Comparison of ENCODE assay signal across 2 cellular contexts in the genomic region with DNA sequence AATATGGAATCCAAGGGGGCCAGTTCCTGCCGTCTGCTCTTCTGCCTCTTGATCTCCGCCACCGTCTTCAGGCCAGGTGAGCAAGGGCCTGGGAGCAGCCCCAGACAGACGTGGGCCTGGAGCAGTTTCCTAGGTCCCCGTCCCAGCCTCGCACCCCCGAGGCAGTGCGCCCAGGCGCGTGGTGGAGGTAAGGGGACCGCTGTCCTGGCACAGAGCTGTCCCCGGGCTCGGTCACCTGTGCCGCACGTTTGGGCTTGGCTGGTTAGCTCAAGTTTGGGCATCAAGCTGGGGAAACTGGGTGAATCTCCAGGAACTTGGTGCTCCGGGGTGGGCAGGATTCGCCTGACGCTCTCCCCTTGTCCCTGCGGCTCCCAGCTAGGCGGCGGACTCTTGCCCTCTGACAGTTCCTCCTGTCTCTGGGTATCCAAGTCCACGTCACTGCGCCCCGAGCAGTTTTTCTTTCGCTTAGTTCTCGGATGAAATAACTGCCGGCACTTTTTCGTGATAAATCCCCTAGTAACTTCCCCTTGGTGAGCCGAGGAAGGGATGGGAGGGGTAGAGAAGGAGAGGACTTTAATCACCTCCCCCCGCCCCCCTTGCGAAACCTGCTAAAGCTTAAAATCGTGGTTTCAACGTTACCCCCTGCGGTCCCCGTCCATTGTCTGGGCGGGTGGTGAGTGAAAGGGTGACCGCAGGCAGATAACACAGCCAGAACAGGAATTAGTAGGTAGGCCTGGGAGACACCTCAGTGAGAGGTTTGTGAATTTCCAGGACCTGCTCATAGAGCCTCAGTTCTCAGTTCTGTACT.
TF ChIP-seq lines count a peak whose summit lies in the region.

No MANE protein-coding gene starts in this region.

TF ChIP-seq in A549, 52 proteins besides CTCF, POLR2A, EP300 and RAD21:
- no peak for TF ChIP-seq CHD4 (IDR thresholded peaks at IDR 0.05; ENCODE audit: borderline replicate concordance)
- TF ChIP-seq, protein P1, sequence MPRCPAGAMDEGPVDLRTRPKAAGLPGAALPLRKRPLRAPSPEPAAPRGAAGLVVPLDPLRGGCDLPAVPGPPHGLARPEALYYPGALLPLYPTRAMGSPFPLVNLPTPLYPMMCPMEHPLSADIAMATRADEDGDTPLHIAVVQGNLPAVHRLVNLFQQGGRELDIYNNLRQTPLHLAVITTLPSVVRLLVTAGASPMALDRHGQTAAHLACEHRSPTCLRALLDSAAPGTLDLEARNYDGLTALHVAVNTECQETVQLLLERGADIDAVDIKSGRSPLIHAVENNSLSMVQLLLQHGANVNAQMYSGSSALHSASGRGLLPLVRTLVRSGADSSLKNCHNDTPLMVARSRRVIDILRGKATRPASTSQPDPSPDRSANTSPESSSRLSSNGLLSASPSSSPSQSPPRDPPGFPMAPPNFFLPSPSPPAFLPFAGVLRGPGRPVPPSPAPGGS (IDR thresholded peaks at IDR 0.05): 0 out of 3 replicates have a peak, but pooled peaks have one; percentile 52
- no peak for TF ChIP-seq MAZ (IDR thresholded peaks at IDR 0.05; ENCODE audit: borderline replicate concordance, low read depth, low read length)
- TF ChIP-seq CBX8 (IDR thresholded peaks at IDR 0.05): no peak
- no peak for TF ChIP-seq ZNF302 (CRISPR knock-in tag; IDR thresholded peaks at IDR 0.05)
- TF ChIP-seq SREBF2 (IDR thresholded peaks at IDR 0.05): no peak
- TF ChIP-seq TP53 (CRISPR knock-in tag; IDR thresholded peaks at IDR 0.05): no peak
- no peak for TF ChIP-seq NFE2L2 (conservative IDR thresholded peaks at IDR 0.05; ENCODE audit: low read length)
- TF ChIP-seq, protein P2, sequence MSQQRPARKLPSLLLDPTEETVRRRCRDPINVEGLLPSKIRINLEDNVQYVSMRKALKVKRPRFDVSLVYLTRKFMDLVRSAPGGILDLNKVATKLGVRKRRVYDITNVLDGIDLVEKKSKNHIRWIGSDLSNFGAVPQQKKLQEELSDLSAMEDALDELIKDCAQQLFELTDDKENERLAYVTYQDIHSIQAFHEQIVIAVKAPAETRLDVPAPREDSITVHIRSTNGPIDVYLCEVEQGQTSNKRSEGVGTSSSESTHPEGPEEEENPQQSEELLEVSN (IDR thresholded peaks at IDR 0.05; ENCODE audit: borderline replicate concordance, low read depth): 0 out of 2 replicates have a peak, but pooled peaks have one; percentile 20
- TF ChIP-seq RNF2 (IDR thresholded peaks at IDR 0.05; ENCODE audit: borderline replicate concordance, low read depth): no peak
- no peak for TF ChIP-seq HEYL (CRISPR knock-in tag; IDR thresholded peaks at IDR 0.05)
- TF ChIP-seq, protein P3, sequence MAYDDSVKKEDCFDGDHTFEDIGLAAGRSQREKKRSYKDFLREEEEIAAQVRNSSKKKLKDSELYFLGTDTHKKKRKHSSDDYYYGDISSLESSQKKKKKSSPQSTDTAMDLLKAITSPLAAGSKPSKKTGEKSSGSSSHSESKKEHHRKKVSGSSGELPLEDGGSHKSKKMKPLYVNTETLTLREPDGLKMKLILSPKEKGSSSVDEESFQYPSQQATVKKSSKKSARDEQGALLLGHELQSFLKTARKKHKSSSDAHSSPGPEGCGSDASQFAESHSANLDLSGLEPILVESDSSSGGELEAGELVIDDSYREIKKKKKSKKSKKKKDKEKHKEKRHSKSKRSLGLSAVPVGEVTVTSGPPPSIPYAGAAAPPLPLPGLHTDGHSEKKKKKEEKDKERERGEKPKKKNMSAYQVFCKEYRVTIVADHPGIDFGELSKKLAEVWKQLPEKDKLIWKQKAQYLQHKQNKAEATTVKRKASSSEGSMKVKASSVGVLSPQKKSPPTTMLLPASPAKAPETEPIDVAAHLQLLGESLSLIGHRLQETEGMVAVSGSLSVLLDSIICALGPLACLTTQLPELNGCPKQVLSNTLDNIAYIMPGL (CRISPR knock-in tag; IDR thresholded peaks at IDR 0.05; ENCODE audit: borderline replicate concordance): no peak
- TF ChIP-seq KDM1A (IDR thresholded peaks at IDR 0.05; ENCODE audit: low read depth): no peak
- no peak for TF ChIP-seq GATA3 (IDR thresholded peaks at IDR 0.05; ENCODE audit: borderline replicate concordance)
- peak in 1 of 2 experiments; percentile 60; a peak in 1 of 4 replicates for TF ChIP-seq CEBPB (IDR thresholded peaks at IDR 0.05)
- no peak for TF ChIP-seq RARB (CRISPR knock-in tag; IDR thresholded peaks at IDR 0.05)
- no peak for TF ChIP-seq EHMT2 (IDR thresholded peaks at IDR 0.05; ENCODE audit: low read depth)

TF ChIP-seq in H1, 55 proteins besides CTCF, POLR2A, EP300 and RAD21:
- TF ChIP-seq, protein P4, sequence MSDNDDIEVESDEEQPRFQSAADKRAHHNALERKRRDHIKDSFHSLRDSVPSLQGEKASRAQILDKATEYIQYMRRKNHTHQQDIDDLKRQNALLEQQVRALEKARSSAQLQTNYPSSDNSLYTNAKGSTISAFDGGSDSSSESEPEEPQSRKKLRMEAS (IDR thresholded peaks at IDR 0.05): peak; percentile 80
- TF ChIP-seq CREB1 (IDR thresholded peaks at IDR 0.05) (0 out of 2 replicates have a peak, but pooled peaks have one; percentile 11), RBBP5 (IDR thresholded peaks at IDR 0.05; ENCODE audit: borderline replicate concordance, low read depth, low read length) (peak; percentile 2; the same call in 1 of the 2 replicates), ASH2L (IDR thresholded peaks at IDR 0.05; ENCODE audit: low read length) (peak; percentile 39), TEAD4 (IDR thresholded peaks at IDR 0.05; ENCODE audit: low read depth, low read length) (no peak), KDM4A (IDR thresholded peaks at IDR 0.05; ENCODE audit: low read depth, low read length, severe bottlenecking) (peak; percentile 96), SAP30 (IDR thresholded peaks at IDR 0.05; ENCODE audit: insufficient read depth, insufficient replicate concordance, low read length) (peak; percentile 69), CBX5 (IDR thresholded peaks at IDR 0.05; ENCODE audit: low read depth, low read length) (no peak), SUZ12 (IDR thresholded peaks at IDR 0.05; ENCODE audit: low read length) (no peak), SP4 (IDR thresholded peaks at IDR 0.05; ENCODE audit: low read length) (0 out of 2 replicates have a peak, but pooled peaks have one; percentile 43), SIN3A (conservative IDR thresholded peaks at IDR 0.05 in 1 of 2, IDR thresholded peaks at IDR 0.05 in 1 of 2; ENCODE audit: low read depth in 1 of 2, low read length in 2 of 2) (peak in 1 of 2 experiments; percentile 52; a peak in 1 of 4 replicates)
- TF ChIP-seq, protein P2 (IDR thresholded peaks at IDR 0.05): peak; percentile 86
